Comparison of ENCODE assay signal across 9 cellular contexts in genomic region chr1:31795801-31796621, GRCh38. TPM values are rescaled to one million over a fixed set of nuclear protein-coding genes. Genes with fewer than 3 reads are reported as not detected.
DNase-seq lines count a peak whose midpoint lies in the region; ATAC-seq, FAIRE-seq and TF ChIP-seq lines count a peak whose summit lies in the region.
"Had no signal": no experiment of that assay in that cellular context is flagged by ENCODE, and none has a peak within 500 bp of the region (broad histone marks: within the 10 kb centered on the region; RNA-seq: fewer than 3 reads in every experiment).

No MANE protein-coding gene starts in this region.

- H3K36me3 ChIP-seq in right lobe of liver (no peaks in the 10 kb centered on the region), HepG2 (replicated peaks in 1 of 2; ENCODE audit: control insufficient read depth in 1 of 2, insufficient read depth in 2 of 2, low read length in 2 of 2) (no peaks in the 10 kb centered on the region), PC-9 (ENCODE audit: low read depth) (no peaks in the 10 kb centered on the region), GM23338 (ENCODE audit: insufficient read depth) (no peaks in the 10 kb centered on the region)

- H3K9me3 ChIP-seq in right lobe of liver (no peaks in the 10 kb centered on the region), HepG2 (ENCODE audit: low read length) (no peaks in the 10 kb centered on the region), PC-9 (ENCODE audit: insufficient read depth, low read depth) (no peaks in the 10 kb centered on the region)

- BruUV-seq in HepG2 (replicated peaks; lab: Mats Ljungman, UMichigan) = no TSS peak
- BruUV-seq in PC-9 (replicated peaks; lab: Mats Ljungman, UMichigan) = no TSS peak

- H3K27ac Mint-ChIP-seq in GM23338 = no peak overlapping the region

- TF ChIP-seq RAD21 in HepG2 (CRISPR knock-in tag; IDR thresholded peaks at IDR 0.05) = no peak

- H3K79me2 ChIP-seq in HepG2 (ENCODE audit: insufficient read depth, low read length) (no peaks in the 10 kb centered on the region), PC-9 (ENCODE audit: low read depth) (peaks cover 28% of the 10 kb centered on the region), GM23338 (replicated peaks; ENCODE audit: insufficient read depth) (no peaks in the 10 kb centered on the region)

- no peak overlapping the region for H3K9ac ChIP-seq in HepG2 (ENCODE audit: insufficient read depth, low read depth, low read length)

- H3F3A ChIP-seq in PC-9 (ENCODE audit: insufficient read depth, low read depth) (peaks cover 26% of the 10 kb centered on the region), GM23338 (replicated peaks; ENCODE audit: low read depth) (no peaks in the 10 kb centered on the region)

- TF ChIP-seq EP300 in HepG2 (IDR thresholded peaks at IDR 0.05; ENCODE audit: low read depth in 2 of 2, low read length in 2 of 2) = no peak
- TF ChIP-seq EP300 in HepG2 (CRISPR knock-in tag; IDR thresholded peaks at IDR 0.05; ENCODE audit: borderline replicate concordance) = no peak

- no peaks in the 10 kb centered on the region for H3K27me3 ChIP-seq in right lobe of liver
- peaks cover 6 to 48% of the 10 kb centered on the region in 2 experiments; a peak in 4 of 5 replicates for H3K27me3 ChIP-seq in HepG2 (ENCODE audit: control insufficient read depth in 1 of 2, insufficient read depth in 2 of 2, low read length in 2 of 2)
- no peaks in the 10 kb centered on the region for H3K27me3 ChIP-seq in PC-9 (ENCODE audit: insufficient read depth, low read depth)
- H3K27me3 ChIP-seq in GM23338 (ENCODE audit: insufficient read depth) = no peaks in the 10 kb centered on the region

- no peak overlapping the region for H3K4me3 Mint-ChIP-seq in GM23338

- no peak overlapping the region for H3K4me3 ChIP-seq in right lobe of liver
- H3K4me3 ChIP-seq in HepG2 (replicated peaks in 1 of 3; ENCODE audit: insufficient read depth in 1 of 3, low read depth in 2 of 3, low read length in 3 of 3) = no peak overlapping the region
- no peak overlapping the region for H3K4me3 ChIP-seq in PC-9
- peak overlapping the region; percentile 7 to 50 for H3K4me3 ChIP-seq in foreskin fibroblast (ENCODE audit: low read depth in 1 of 2, low read length in 2 of 2)
- H3K4me3 ChIP-seq in GM23338 = no peak overlapping the region

- DNase-seq in right lobe of liver = peak in 2 of 3 donors; percentile 7 to 52
- DNase-seq in HepG2 (ENCODE audit: low spot score) = no peak
- no peak for DNase-seq in PC-9
- peak; percentile 89 to 94 for DNase-seq in foreskin fibroblast
- DNase-seq in GM23338 (ENCODE audit: low spot score) = no peak
- no peak for DNase-seq in HuH-7.5 (ENCODE audit: low spot score)
- DNase-seq: activated naive CD4-positive, alpha-beta T cell had no signal

- H3K9me2 ChIP-seq in PC-9 (ENCODE audit: insufficient read depth) = no peaks in the 10 kb centered on the region
- H3K9me2 ChIP-seq in GM23338 (ENCODE audit: insufficient read depth) = no peaks in the 10 kb centered on the region

- H3K4me1 ChIP-seq in right lobe of liver (no peaks in the 10 kb centered on the region), HepG2 (ENCODE audit: insufficient read depth, low read length) (no peaks in the 10 kb centered on the region), PC-9 (replicated peaks; ENCODE audit: insufficient read depth) (peaks cover 35% of the 10 kb centered on the region), GM23338 (ENCODE audit: insufficient read depth) (peaks cover 3% of the 10 kb centered on the region; the same call in 1 of the 2 replicates)

- H4K20me1 ChIP-seq in HepG2 (ENCODE audit: insufficient read depth, low read length) (no peaks in the 10 kb centered on the region), PC-9 (ENCODE audit: insufficient read depth) (no peaks in the 10 kb centered on the region), GM23338 (replicated peaks; ENCODE audit: insufficient read depth) (no peaks in the 10 kb centered on the region)

- POLR2A ChIA-PET in HepG2 (lab: Yijun Ruan, JAX) (no interaction called here), PC-9 (lab: Charles Lee; ENCODE audit: unreplicated experiment) (no interaction called here)

- H3K27me3 Mint-ChIP-seq in GM23338 (ENCODE audit: insufficient read depth, low read depth, poor library complexity) = peaks cover 12% of the 10 kb centered on the region

- intact Hi-C loops in right lobe of liver (cut with DNase I) (no loop called here), HepG2 (cut with micrococcal nuclease; ENCODE audit: unreplicated experiment) (no loop called here), PC-9 (cut with micrococcal nuclease; ENCODE audit: unreplicated experiment) (loop anchor here (10.0 kb wide), 1 partner anchor 619 kb away; no protein-coding TSS in a partner anchor)

- H3K9me3 Mint-ChIP-seq in GM23338 = no peaks in the 10 kb centered on the region

- TF ChIP-seq CTCF in right lobe of liver (IDR thresholded peaks at IDR 0.05) (no peak), HepG2 (CRISPR knock-in tag; IDR thresholded peaks at IDR 0.05) (no peak), PC-9 (conservative IDR thresholded peaks at IDR 0.05) (no peak), foreskin fibroblast (IDR thresholded peaks at IDR 0.05; ENCODE audit: low read depth, low read length) (no peak), GM23338 (conservative IDR thresholded peaks at IDR 0.05; ENCODE audit: low read depth in 2 of 2) (no peak)

- TF ChIP-seq POLR2A in right lobe of liver (IDR thresholded peaks at IDR 0.05) (no peak), HepG2 (IDR thresholded peaks at IDR 0.05; ENCODE audit: insufficient read depth in 1 of 2, low read depth in 2 of 2, low read length in 2 of 2) (no peak)

- CTCF ChIA-PET in HepG2 (lab: Yijun Ruan, JAX; ENCODE audit: low intra/inter-chr PET ratio, low total read pairs) (no interaction called here), PC-9 (lab: Charles Lee) (no interaction called here)

- ATAC-seq in right lobe of liver (no peak), HepG2 (no peak), GM23338 (no peak), GM21786 (IDR thresholded peaks at IDR 0.05; ENCODE audit: unreplicated experiment) (no peak), GM21717 (IDR thresholded peaks at IDR 0.05; ENCODE audit: unreplicated experiment) (no peak)

- peaks cover 29% of the 10 kb centered on the region for H3K4me1 Mint-ChIP-seq in GM23338

- in situ Hi-C loops in HepG2 (cut with HindIII; ENCODE audit: extremely low pct_ligation_motif_present, low pct_unique_long_range_greater_than_20kb) = no loop called here

- no peaks in the 10 kb centered on the region for H3K36me3 Mint-ChIP-seq in GM23338 (ENCODE audit: low read depth)

- H2AFZ ChIP-seq in HepG2 (ENCODE audit: low read length) (no peak overlapping the region), PC-9 (no peak overlapping the region), GM23338 (no peak overlapping the region)

- H3K27ac ChIP-seq in right lobe of liver = no peak overlapping the region
- no peak overlapping the region for H3K27ac ChIP-seq in HepG2 (ENCODE audit: extremely low read length, insufficient read depth, low read length)
- no peak overlapping the region for H3K27ac ChIP-seq in PC-9
- H3K27ac ChIP-seq in GM23338 (ENCODE audit: low read depth) = no peak overlapping the region

- WGBS in right lobe of liver (ENCODE audit: insufficient coverage, low coverage, low lambda C conversion rate, missing lambda C conversion rate) = 58% methylated on average over 3 of the region's 13 CpGs
- WGBS in HepG2 (ENCODE audit: low lambda C conversion rate) = 36% methylated on average over 3 of the region's 13 CpGs

- no peak for FAIRE-seq in HepG2 (lab: Jason Lieb, UNC)

- H3K4me2 ChIP-seq in HepG2 (ENCODE audit: low read depth, low read length) (no peak overlapping the region), PC-9 (peak overlapping the region; percentile 99; the same call in 1 of the 2 replicates), GM23338 (no peak overlapping the region)

RNA-seq across cellular contexts. Expression of gene SPOCD1, which starts 19.8 kb away (rescaled TPM):
- total RNA-seq in right lobe of liver = under 1 TPM in 4 of 6 experiments, not detected in 2; 0.15 to 0.74 (median 0.36) TPM
- total RNA-seq in HepG2 (2016; rRNA removed; fragmentation: Illumina TruSeq; extraction: Trizol) = 0.08 and 0.24 TPM in 2 replicates
- total RNA-seq in HepG2 (2016; cell fraction: cytosol; rRNA removed; fragmentation: Illumina TruSeq; extraction: Trizol; ENCODE audit: low read depth) = not detected in 2 replicates
- 0.12 and 0.15 TPM in 2 replicates for total RNA-seq in HepG2 (2016; cell fraction: insoluble cytoplasmic fraction; rRNA removed; fragmentation: Illumina TruSeq; extraction: Trizol)
- total RNA-seq in HepG2 (2016; cell fraction: membrane; rRNA removed; fragmentation: Illumina TruSeq; extraction: Trizol) = 0.09 and 0.17 TPM in 2 replicates
- 0.09 TPM in 1 of 2 replicates, not detected in the other for total RNA-seq in HepG2 (2016; cell fraction: nucleus; rRNA removed; fragmentation: Illumina TruSeq; extraction: Trizol)
- polyA plus RNA-seq in HepG2 (2011; rRNA removed) = 0.26 and 0.29 TPM in 2 replicates
- 0.09 and 0.24 TPM in 2 replicates for polyA plus RNA-seq in HepG2 (2011; cell fraction: cytosol; rRNA removed)
- polyA plus RNA-seq in HepG2 (2011; cell fraction: nucleus; rRNA removed) = 0.57 and 0.74 TPM in 2 replicates
- 0.07 and 0.09 TPM in 2 replicates for polyA plus RNA-seq in HepG2 (2012)
- polyA plus RNA-seq in HepG2 (2016; cell fraction: cytosol; fragmentation: Illumina TruSeq; extraction: Trizol; ENCODE audit: low read depth) = not detected in 2 replicates
- polyA plus RNA-seq in HepG2 (2016; cell fraction: insoluble cytoplasmic fraction; fragmentation: Illumina TruSeq; extraction: Trizol; ENCODE audit: low read depth) = 0.24 TPM in 1 of 2 replicates, not detected in the other
- 0.12 TPM in 1 of 2 replicates, not detected in the other for polyA plus RNA-seq in HepG2 (2016; cell fraction: membrane; fragmentation: Illumina TruSeq; extraction: Trizol; ENCODE audit: low read depth)
- 0.65 and 1.1 TPM in 2 replicates for polyA plus RNA-seq in HepG2 (2016; cell fraction: nucleus; fragmentation: Illumina TruSeq; extraction: Trizol; ENCODE audit: insufficient read depth, low read depth)
- polyA minus RNA-seq in HepG2 (2011; rRNA and poly(A)+ RNA removed; ENCODE audit: low replicate concordance) = 1.4 and 1.6 TPM in 2 replicates
- polyA minus RNA-seq in HepG2 (2011; cell fraction: cytosol; rRNA and poly(A)+ RNA removed) = not detected in 2 replicates
- polyA minus RNA-seq in HepG2 (2011; cell fraction: nucleus; rRNA and poly(A)+ RNA removed) = not detected in 2 replicates
- 10.2 and 14.6 TPM in 2 replicates for total RNA-seq in PC-9 (2021)
- 1.3 and 2.9 TPM in 2 replicates for total RNA-seq in GM23338 (2014; rRNA removed; shearing (Covaris generic))
- polyA plus RNA-seq in GM23338 (2016; fragmentation: Nextera tagmentation; extraction: Ambion mirVana) = 0.68 and 0.73 TPM in 2 replicates

RNA-seq across cellular contexts. Expression of gene ADGRB2, which starts 31.9 kb away (rescaled TPM):
- total RNA-seq in right lobe of liver (under 1 TPM in 2 of 6 experiments, not detected in 4; 0.06 TPM), HepG2 (2016; rRNA removed; fragmentation: Illumina TruSeq; extraction: Trizol) (0.09 TPM in 1 of 2 replicates, not detected in the other), PC-9 (2021) (15.6 and 28.5 TPM in 2 replicates)
- not detected in 2 replicates for total RNA-seq in HepG2 (2016; cell fraction: cytosol; rRNA removed; fragmentation: Illumina TruSeq; extraction: Trizol; ENCODE audit: low read depth)
- 0.04 TPM in 1 of 2 replicates, not detected in the other for total RNA-seq in HepG2 (2016; cell fraction: insoluble cytoplasmic fraction; rRNA removed; fragmentation: Illumina TruSeq; extraction: Trizol)
- total RNA-seq in HepG2 (2016; cell fraction: membrane; rRNA removed; fragmentation: Illumina TruSeq; extraction: Trizol) = not detected in 2 replicates
- total RNA-seq in HepG2 (2016; cell fraction: nucleus; rRNA removed; fragmentation: Illumina TruSeq; extraction: Trizol) = 0.09 TPM in 1 of 2 replicates, not detected in the other
- polyA plus RNA-seq in HepG2 (2011; rRNA removed) (0.03 TPM in 1 of 2 replicates, not detected in the other), GM23338 (2016; fragmentation: Nextera tagmentation; extraction: Ambion mirVana) (7.9 and 8.0 TPM in 2 replicates)
- 0.04 TPM in 1 of 2 replicates, not detected in the other for polyA plus RNA-seq in HepG2 (2011; cell fraction: cytosol; rRNA removed)
- 0.14 and 0.31 TPM in 2 replicates for polyA plus RNA-seq in HepG2 (2011; cell fraction: nucleus; rRNA removed)
- 0.07 TPM in 1 of 2 replicates, not detected in the other for polyA plus RNA-seq in HepG2 (2012)
- polyA plus RNA-seq in HepG2 (2016; cell fraction: cytosol; fragmentation: Illumina TruSeq; extraction: Trizol; ENCODE audit: low read depth) = not detected in 2 replicates
- polyA plus RNA-seq in HepG2 (2016; cell fraction: insoluble cytoplasmic fraction; fragmentation: Illumina TruSeq; extraction: Trizol; ENCODE audit: low read depth) = not detected in 2 replicates
- not detected in 2 replicates for polyA plus RNA-seq in HepG2 (2016; cell fraction: membrane; fragmentation: Illumina TruSeq; extraction: Trizol; ENCODE audit: low read depth)
- 0.29 TPM in 1 of 2 replicates, not detected in the other for polyA plus RNA-seq in HepG2 (2016; cell fraction: nucleus; fragmentation: Illumina TruSeq; extraction: Trizol; ENCODE audit: insufficient read depth, low read depth)
- polyA minus RNA-seq in HepG2 (2011; rRNA and poly(A)+ RNA removed; ENCODE audit: low replicate concordance) = 2.1 TPM in 1 of 2 replicates, not detected in the other
- not detected in 2 replicates for polyA minus RNA-seq in HepG2 (2011; cell fraction: cytosol; rRNA and poly(A)+ RNA removed)
- polyA minus RNA-seq in HepG2 (2011; cell fraction: nucleus; rRNA and poly(A)+ RNA removed) = not detected in 2 replicates
- total RNA-seq in GM23338 (2014; rRNA removed; shearing (Covaris generic)) = 20.9 and 27.8 TPM in 2 replicates

Comparison
In these comparisons a context has a peak if more than half of its experiments do, and no peak if none do; other contexts are left out.
1. DNase-seq: peak in right lobe of liver (2 of 3) and foreskin fibroblast (2 of 2); none in HepG2 (single experiment), PC-9 (0 of 2), GM23338 (single experiment) and HuH-7.5 (single experiment).
2. H3K4me3 ChIP-seq: peak in foreskin fibroblast (2 of 2); none in right lobe of liver (0 of 3), HepG2 (0 of 3), PC-9 (single experiment) and GM23338 (single experiment).
3. RNA of gene ADGRB2, which starts 31.9 kb away (total RNA-seq): 20.9 to 27.8 TPM in GM23338 and 15.6 to 28.5 TPM in PC-9; 0.04 to 0.09 TPM in HepG2 and 0.06 TPM in right lobe of liver; every median in the first group is over 10 times any median in the second.